ENCODE assay signal across 1 cellular context in the genomic region with DNA sequence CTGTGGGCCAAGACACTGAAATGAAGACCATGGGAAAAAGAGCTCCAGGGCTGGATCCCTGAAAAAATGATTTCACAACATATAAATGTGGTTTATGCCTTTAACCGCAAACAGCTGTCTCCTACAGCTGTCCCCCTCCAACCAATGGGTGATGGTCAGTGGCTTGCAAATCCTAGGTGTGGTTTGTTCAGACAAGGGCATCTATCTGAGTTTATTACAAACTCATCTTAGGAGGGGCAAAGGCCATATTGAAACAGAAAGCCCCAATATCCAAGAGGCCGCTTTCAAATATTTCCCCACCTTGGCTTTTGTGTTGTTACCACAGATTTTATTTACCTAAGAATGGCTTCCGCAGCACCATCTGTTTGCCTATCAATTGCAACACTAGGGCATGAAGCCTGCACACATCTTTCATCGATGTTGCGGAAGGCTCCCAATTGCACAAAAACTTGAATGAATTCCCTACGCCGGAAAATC.
TF ChIP-seq lines count a peak whose summit lies in the region.

No MANE protein-coding gene starts in this region.

TF ChIP-seq in HepG2, 621 proteins besides CTCF, POLR2A, EP300 and RAD21 (continued from another document and continues in another):
- TF ChIP-seq U2AF1 (optimal IDR thresholded peaks at IDR 0.05; ENCODE audit: low read depth, low read length), result no peak
- no peak for TF ChIP-seq ZC3H13 (CRISPR knock-in tag; IDR thresholded peaks at IDR 0.05)
- TF ChIP-seq ZBTB8A (CRISPR knock-in tag; IDR thresholded peaks at IDR 0.05; ENCODE audit: borderline replicate concordance, low read depth), result no peak
- no peak for TF ChIP-seq RNF2 (conservative IDR thresholded peaks at IDR 0.05; ENCODE audit: low read depth)
- TF ChIP-seq ATF7-NPFF (CRISPR knock-in tag; IDR thresholded peaks at IDR 0.05; ENCODE audit: low read depth), result no peak
- no peak for TF ChIP-seq TOPORS (CRISPR knock-in tag; IDR thresholded peaks at IDR 0.05)
- no peak for TF ChIP-seq BRD4 (CRISPR knock-in tag; IDR thresholded peaks at IDR 0.05)
- TF ChIP-seq CEBPB (IDR thresholded peaks at IDR 0.05; ENCODE audit: borderline replicate concordance, low read depth, low read length), result peak; percentile 93
- TF ChIP-seq, protein P1, sequence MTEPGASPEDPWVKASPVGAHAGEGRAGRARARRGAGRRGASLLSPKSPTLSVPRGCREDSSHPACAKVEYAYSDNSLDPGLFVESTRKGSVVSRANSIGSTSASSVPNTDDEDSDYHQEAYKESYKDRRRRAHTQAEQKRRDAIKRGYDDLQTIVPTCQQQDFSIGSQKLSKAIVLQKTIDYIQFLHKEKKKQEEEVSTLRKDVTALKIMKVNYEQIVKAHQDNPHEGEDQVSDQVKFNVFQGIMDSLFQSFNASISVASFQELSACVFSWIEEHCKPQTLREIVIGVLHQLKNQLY (CRISPR knock-in tag; IDR thresholded peaks at IDR 0.05), result peak; percentile 45; the same call in 1 of the 2 replicates
- TF ChIP-seq, protein P2, sequence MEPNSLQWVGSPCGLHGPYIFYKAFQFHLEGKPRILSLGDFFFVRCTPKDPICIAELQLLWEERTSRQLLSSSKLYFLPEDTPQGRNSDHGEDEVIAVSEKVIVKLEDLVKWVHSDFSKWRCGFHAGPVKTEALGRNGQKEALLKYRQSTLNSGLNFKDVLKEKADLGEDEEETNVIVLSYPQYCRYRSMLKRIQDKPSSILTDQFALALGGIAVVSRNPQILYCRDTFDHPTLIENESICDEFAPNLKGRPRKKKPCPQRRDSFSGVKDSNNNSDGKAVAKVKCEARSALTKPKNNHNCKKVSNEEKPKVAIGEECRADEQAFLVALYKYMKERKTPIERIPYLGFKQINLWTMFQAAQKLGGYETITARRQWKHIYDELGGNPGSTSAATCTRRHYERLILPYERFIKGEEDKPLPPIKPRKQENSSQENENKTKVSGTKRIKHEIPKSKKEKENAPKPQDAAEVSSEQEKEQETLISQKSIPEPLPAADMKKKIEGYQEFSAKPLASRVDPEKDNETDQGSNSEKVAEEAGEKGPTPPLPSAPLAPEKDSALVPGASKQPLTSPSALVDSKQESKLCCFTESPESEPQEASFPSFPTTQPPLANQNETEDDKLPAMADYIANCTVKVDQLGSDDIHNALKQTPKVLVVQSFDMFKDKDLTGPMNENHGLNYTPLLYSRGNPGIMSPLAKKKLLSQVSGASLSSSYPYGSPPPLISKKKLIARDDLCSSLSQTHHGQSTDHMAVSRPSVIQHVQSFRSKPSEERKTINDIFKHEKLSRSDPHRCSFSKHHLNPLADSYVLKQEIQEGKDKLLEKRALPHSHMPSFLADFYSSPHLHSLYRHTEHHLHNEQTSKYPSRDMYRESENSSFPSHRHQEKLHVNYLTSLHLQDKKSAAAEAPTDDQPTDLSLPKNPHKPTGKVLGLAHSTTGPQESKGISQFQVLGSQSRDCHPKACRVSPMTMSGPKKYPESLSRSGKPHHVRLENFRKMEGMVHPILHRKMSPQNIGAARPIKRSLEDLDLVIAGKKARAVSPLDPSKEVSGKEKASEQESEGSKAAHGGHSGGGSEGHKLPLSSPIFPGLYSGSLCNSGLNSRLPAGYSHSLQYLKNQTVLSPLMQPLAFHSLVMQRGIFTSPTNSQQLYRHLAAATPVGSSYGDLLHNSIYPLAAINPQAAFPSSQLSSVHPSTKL (CRISPR knock-in tag; IDR thresholded peaks at IDR 0.05), result peak; percentile 84
- TF ChIP-seq, protein P3, sequence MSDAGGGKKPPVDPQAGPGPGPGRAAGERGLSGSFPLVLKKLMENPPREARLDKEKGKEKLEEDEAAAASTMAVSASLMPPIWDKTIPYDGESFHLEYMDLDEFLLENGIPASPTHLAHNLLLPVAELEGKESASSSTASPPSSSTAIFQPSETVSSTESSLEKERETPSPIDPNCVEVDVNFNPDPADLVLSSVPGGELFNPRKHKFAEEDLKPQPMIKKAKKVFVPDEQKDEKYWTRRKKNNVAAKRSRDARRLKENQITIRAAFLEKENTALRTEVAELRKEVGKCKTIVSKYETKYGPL (CRISPR knock-in tag; IDR thresholded peaks at IDR 0.05), result no peak
- TF ChIP-seq, protein P4, sequence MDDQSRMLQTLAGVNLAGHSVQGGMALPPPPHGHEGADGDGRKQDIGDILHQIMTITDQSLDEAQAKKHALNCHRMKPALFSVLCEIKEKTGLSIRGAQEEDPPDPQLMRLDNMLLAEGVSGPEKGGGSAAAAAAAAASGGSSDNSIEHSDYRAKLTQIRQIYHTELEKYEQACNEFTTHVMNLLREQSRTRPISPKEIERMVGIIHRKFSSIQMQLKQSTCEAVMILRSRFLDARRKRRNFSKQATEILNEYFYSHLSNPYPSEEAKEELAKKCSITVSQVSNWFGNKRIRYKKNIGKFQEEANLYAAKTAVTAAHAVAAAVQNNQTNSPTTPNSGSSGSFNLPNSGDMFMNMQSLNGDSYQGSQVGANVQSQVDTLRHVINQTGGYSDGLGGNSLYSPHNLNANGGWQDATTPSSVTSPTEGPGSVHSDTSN (CRISPR knock-in tag; IDR thresholded peaks at IDR 0.05; ENCODE audit: borderline replicate concordance), result no peak
- TF ChIP-seq ZNF234 (CRISPR knock-in tag; conservative IDR thresholded peaks at IDR 0.05), result no peak
- TF ChIP-seq PCBP2 (optimal IDR thresholded peaks at IDR 0.05; ENCODE audit: low read depth, low read length, poor library complexity, severe bottlenecking), result no peak
- TF ChIP-seq, protein P5, sequence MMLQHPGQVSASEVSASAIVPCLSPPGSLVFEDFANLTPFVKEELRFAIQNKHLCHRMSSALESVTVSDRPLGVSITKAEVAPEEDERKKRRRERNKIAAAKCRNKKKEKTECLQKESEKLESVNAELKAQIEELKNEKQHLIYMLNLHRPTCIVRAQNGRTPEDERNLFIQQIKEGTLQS (CRISPR knock-in tag; IDR thresholded peaks at IDR 0.05), result no peak
- TF ChIP-seq PHF21A (CRISPR knock-in tag; IDR thresholded peaks at IDR 0.05), result peak; percentile 35; the same call in 1 of the 2 replicates
- peak; percentile 54 for TF ChIP-seq TEAD3 (CRISPR knock-in tag; optimal IDR thresholded peaks at IDR 0.05; ENCODE audit: borderline replicate concordance)
- TF ChIP-seq, protein P6, sequence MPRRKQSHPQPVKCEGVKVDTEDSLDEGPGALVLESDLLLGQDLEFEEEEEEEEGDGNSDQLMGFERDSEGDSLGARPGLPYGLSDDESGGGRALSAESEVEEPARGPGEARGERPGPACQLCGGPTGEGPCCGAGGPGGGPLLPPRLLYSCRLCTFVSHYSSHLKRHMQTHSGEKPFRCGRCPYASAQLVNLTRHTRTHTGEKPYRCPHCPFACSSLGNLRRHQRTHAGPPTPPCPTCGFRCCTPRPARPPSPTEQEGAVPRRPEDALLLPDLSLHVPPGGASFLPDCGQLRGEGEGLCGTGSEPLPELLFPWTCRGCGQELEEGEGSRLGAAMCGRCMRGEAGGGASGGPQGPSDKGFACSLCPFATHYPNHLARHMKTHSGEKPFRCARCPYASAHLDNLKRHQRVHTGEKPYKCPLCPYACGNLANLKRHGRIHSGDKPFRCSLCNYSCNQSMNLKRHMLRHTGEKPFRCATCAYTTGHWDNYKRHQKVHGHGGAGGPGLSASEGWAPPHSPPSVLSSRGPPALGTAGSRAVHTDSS (CRISPR knock-in tag; conservative IDR thresholded peaks at IDR 0.05), result no peak
- no peak for TF ChIP-seq ZNF253 (CRISPR knock-in tag; IDR thresholded peaks at IDR 0.05; ENCODE audit: borderline replicate concordance)
- TF ChIP-seq MEIS1 (CRISPR knock-in tag; IDR thresholded peaks at IDR 0.05; ENCODE audit: borderline replicate concordance), result no peak
- TF ChIP-seq SOX13 (IDR thresholded peaks at IDR 0.05), result peak; percentile 58; the same call in 1 of the 2 replicates
- TF ChIP-seq SOX13 (CRISPR knock-in tag; conservative IDR thresholded peaks at IDR 0.05 in 1 of 2, IDR thresholded peaks at IDR 0.05 in 1 of 2), result peak in 1 of 2 experiments; percentile 86; a peak in 2 of 4 replicates
- no peak for TF ChIP-seq ZBTB7B (CRISPR knock-in tag; IDR thresholded peaks at IDR 0.05)
- TF ChIP-seq, protein P7, sequence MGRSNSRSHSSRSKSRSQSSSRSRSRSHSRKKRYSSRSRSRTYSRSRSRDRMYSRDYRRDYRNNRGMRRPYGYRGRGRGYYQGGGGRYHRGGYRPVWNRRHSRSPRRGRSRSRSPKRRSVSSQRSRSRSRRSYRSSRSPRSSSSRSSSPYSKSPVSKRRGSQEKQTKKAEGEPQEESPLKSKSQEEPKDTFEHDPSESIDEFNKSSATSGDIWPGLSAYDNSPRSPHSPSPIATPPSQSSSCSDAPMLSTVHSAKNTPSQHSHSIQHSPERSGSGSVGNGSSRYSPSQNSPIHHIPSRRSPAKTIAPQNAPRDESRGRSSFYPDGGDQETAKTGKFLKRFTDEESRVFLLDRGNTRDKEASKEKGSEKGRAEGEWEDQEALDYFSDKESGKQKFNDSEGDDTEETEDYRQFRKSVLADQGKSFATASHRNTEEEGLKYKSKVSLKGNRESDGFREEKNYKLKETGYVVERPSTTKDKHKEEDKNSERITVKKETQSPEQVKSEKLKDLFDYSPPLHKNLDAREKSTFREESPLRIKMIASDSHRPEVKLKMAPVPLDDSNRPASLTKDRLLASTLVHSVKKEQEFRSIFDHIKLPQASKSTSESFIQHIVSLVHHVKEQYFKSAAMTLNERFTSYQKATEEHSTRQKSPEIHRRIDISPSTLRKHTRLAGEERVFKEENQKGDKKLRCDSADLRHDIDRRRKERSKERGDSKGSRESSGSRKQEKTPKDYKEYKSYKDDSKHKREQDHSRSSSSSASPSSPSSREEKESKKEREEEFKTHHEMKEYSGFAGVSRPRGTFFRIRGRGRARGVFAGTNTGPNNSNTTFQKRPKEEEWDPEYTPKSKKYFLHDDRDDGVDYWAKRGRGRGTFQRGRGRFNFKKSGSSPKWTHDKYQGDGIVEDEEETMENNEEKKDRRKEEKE (IDR thresholded peaks at IDR 0.05), result no peak
- TF ChIP-seq SRSF1 (optimal IDR thresholded peaks at IDR 0.05; ENCODE audit: low read depth, low read length), result no peak
- TF ChIP-seq CBX5 (CRISPR knock-in tag; IDR thresholded peaks at IDR 0.05; ENCODE audit: borderline replicate concordance), result no peak; the same call in 1 of the 2 replicates
- TF ChIP-seq KLF16 (CRISPR knock-in tag; IDR thresholded peaks at IDR 0.05), result no peak; a peak in 1 of 4 replicates
- no peak for TF ChIP-seq CHD2 (IDR thresholded peaks at IDR 0.05; ENCODE audit: low read depth, low read length)
- no peak for TF ChIP-seq RBM22 (optimal IDR thresholded peaks at IDR 0.05; ENCODE audit: low read length)
- no peak for TF ChIP-seq FOXP1 (IDR thresholded peaks at IDR 0.05)
- TF ChIP-seq FOXP1 (CRISPR knock-in tag; IDR thresholded peaks at IDR 0.05), result peak; percentile 73
- TF ChIP-seq, protein P8, sequence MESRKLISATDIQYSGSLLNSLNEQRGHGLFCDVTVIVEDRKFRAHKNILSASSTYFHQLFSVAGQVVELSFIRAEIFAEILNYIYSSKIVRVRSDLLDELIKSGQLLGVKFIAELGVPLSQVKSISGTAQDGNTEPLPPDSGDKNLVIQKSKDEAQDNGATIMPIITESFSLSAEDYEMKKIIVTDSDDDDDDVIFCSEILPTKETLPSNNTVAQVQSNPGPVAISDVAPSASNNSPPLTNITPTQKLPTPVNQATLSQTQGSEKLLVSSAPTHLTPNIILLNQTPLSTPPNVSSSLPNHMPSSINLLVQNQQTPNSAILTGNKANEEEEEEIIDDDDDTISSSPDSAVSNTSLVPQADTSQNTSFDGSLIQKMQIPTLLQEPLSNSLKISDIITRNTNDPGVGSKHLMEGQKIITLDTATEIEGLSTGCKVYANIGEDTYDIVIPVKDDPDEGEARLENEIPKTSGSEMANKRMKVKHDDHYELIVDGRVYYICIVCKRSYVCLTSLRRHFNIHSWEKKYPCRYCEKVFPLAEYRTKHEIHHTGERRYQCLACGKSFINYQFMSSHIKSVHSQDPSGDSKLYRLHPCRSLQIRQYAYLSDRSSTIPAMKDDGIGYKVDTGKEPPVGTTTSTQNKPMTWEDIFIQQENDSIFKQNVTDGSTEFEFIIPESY (CRISPR knock-in tag; IDR thresholded peaks at IDR 0.05), result no peak
- 0 out of 2 replicates have a peak, but pooled peaks have one; percentile 23 for TF ChIP-seq ATF1 (CRISPR knock-in tag; IDR thresholded peaks at IDR 0.05)
- TF ChIP-seq, protein P9, sequence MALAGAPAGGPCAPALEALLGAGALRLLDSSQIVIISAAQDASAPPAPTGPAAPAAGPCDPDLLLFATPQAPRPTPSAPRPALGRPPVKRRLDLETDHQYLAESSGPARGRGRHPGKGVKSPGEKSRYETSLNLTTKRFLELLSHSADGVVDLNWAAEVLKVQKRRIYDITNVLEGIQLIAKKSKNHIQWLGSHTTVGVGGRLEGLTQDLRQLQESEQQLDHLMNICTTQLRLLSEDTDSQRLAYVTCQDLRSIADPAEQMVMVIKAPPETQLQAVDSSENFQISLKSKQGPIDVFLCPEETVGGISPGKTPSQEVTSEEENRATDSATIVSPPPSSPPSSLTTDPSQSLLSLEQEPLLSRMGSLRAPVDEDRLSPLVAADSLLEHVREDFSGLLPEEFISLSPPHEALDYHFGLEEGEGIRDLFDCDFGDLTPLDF (CRISPR knock-in tag; IDR thresholded peaks at IDR 0.05), result no peak
- no peak for TF ChIP-seq ZNF496 (CRISPR knock-in tag; IDR thresholded peaks at IDR 0.05; ENCODE audit: insufficient replicate concordance)
- no peak for TF ChIP-seq SALL2 (CRISPR knock-in tag; IDR thresholded peaks at IDR 0.05)
- TF ChIP-seq BRCA1 (CRISPR knock-in tag; IDR thresholded peaks at IDR 0.05), result no peak
- no peak for TF ChIP-seq MAF1 (CRISPR knock-in tag; IDR thresholded peaks at IDR 0.05; ENCODE audit: borderline replicate concordance)
- TF ChIP-seq, protein P10, sequence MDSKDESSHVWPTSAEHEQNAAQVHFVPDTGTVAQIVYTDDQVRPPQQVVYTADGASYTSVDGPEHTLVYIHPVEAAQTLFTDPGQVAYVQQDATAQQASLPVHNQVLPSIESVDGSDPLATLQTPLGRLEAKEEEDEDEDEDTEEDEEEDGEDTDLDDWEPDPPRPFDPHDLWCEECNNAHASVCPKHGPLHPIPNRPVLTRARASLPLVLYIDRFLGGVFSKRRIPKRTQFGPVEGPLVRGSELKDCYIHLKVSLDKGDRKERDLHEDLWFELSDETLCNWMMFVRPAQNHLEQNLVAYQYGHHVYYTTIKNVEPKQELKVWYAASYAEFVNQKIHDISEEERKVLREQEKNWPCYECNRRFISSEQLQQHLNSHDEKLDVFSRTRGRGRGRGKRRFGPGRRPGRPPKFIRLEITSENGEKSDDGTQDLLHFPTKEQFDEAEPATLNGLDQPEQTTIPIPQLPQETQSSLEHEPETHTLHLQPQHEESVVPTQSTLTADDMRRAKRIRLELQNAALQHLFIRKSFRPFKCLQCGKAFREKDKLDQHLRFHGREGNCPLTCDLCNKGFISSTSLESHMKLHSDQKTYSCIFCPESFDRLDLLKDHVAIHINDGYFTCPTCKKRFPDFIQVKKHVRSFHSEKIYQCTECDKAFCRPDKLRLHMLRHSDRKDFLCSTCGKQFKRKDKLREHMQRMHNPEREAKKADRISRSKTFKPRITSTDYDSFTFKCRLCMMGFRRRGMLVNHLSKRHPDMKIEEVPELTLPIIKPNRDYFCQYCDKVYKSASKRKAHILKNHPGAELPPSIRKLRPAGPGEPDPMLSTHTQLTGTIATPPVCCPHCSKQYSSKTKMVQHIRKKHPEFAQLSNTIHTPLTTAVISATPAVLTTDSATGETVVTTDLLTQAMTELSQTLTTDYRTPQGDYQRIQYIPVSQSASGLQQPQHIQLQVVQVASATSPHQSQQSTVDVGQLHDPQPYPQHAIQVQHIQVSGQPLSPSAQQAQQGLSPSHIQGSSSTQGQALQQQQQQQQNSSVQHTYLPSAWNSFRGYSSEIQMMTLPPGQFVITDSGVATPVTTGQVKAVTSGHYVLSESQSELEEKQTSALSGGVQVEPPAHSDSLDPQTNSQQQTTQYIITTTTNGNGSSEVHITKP (CRISPR knock-in tag; IDR thresholded peaks at IDR 0.05; ENCODE audit: low read depth), result no peak
- TF ChIP-seq CAMTA2 (CRISPR knock-in tag; IDR thresholded peaks at IDR 0.05; ENCODE audit: borderline replicate concordance), result no peak
- TF ChIP-seq, protein P11, sequence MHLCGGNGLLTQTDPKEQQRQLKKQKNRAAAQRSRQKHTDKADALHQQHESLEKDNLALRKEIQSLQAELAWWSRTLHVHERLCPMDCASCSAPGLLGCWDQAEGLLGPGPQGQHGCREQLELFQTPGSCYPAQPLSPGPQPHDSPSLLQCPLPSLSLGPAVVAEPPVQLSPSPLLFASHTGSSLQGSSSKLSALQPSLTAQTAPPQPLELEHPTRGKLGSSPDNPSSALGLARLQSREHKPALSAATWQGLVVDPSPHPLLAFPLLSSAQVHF (CRISPR knock-in tag; IDR thresholded peaks at IDR 0.05), result no peak
